In the genomic region with DNA sequence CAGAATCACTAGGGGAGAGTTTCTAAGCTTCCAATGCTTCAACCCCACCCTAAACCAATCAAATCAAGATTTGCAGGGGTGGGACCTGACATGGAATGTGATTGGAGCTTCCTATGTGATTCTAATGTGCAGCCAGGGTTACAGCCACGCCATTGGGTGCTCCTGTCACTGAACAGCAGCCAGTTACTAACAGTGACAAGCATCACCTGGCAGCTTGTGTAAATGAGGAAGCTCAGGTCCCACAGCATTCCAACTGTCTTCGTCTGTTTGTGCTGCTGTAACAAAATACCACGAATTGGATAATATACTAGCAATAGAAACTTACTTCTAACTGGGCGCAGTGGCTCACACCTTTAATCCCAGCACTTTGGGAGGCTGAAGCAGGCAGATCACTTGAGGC, we compare ENCODE assay signal across 2 cellular contexts.
TF ChIP-seq lines count a peak whose summit lies in the region.

No MANE protein-coding gene starts in this region.

TF ChIP-seq in HepG2, 621 proteins besides CTCF, POLR2A, EP300 and RAD21:
- TF ChIP-seq ZFP90 (CRISPR knock-in tag; IDR thresholded peaks at IDR 0.05; ENCODE audit: borderline replicate concordance): no peak
- no peak for TF ChIP-seq SAP130 (CRISPR knock-in tag; IDR thresholded peaks at IDR 0.05; ENCODE audit: low read depth)
- TF ChIP-seq U2AF2 (IDR thresholded peaks at IDR 0.05; ENCODE audit: low read depth, low read length): no peak
- TF ChIP-seq SALL2 (CRISPR knock-in tag; IDR thresholded peaks at IDR 0.05): no peak
- peak; percentile 91 for TF ChIP-seq ZNF12 (CRISPR knock-in tag; IDR thresholded peaks at IDR 0.05)
- no peak for TF ChIP-seq AHR (CRISPR knock-in tag; IDR thresholded peaks at IDR 0.05)
- no peak for TF ChIP-seq ZNF850 (CRISPR knock-in tag; conservative IDR thresholded peaks at IDR 0.05)
- no peak for TF ChIP-seq GLI4 (CRISPR knock-in tag; IDR thresholded peaks at IDR 0.05; ENCODE audit: borderline replicate concordance)
- TF ChIP-seq RBAK (CRISPR knock-in tag; IDR thresholded peaks at IDR 0.05): peak; percentile 82; the same call in 1 of the 2 replicates
- no peak for TF ChIP-seq ZNF446 (CRISPR knock-in tag; IDR thresholded peaks at IDR 0.05)

TF ChIP-seq in WTC11, 78 proteins besides CTCF, POLR2A, EP300 and RAD21 (continued from another document):
- TF ChIP-seq, protein P1, sequence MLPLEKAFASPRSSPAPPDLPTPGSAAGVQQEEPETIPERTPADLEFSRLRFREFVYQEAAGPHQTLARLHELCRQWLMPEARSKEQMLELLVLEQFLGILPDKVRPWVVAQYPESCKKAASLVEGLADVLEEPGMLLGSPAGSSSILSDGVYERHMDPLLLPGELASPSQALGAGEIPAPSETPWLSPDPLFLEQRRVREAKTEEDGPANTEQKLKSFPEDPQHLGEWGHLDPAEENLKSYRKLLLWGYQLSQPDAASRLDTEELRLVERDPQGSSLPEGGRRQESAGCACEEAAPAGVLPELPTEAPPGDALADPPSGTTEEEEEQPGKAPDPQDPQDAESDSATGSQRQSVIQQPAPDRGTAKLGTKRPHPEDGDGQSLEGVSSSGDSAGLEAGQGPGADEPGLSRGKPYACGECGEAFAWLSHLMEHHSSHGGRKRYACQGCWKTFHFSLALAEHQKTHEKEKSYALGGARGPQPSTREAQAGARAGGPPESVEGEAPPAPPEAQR (CRISPR knock-in tag; IDR thresholded peaks at IDR 0.05): no peak
- TF ChIP-seq ZNF232 (CRISPR knock-in tag; IDR thresholded peaks at IDR 0.05) (no peak), USF2 (CRISPR knock-in tag; IDR thresholded peaks at IDR 0.05) (no peak), ZNF263 (CRISPR knock-in tag; IDR thresholded peaks at IDR 0.05; ENCODE audit: low read depth) (no peak), E2F4 (CRISPR knock-in tag; IDR thresholded peaks at IDR 0.05; ENCODE audit: borderline replicate concordance, low read depth) (no peak), RORB (CRISPR knock-in tag; IDR thresholded peaks at IDR 0.05) (no peak), ZNF396 (CRISPR knock-in tag; IDR thresholded peaks at IDR 0.05; ENCODE audit: borderline replicate concordance) (no peak), NFE2L1 (CRISPR knock-in tag; IDR thresholded peaks at IDR 0.05) (no peak), SMAD3 (CRISPR knock-in tag; IDR thresholded peaks at IDR 0.05; ENCODE audit: borderline replicate concordance) (no peak), TP53 (CRISPR knock-in tag; IDR thresholded peaks at IDR 0.05) (no peak)
- TF ChIP-seq, protein P2, sequence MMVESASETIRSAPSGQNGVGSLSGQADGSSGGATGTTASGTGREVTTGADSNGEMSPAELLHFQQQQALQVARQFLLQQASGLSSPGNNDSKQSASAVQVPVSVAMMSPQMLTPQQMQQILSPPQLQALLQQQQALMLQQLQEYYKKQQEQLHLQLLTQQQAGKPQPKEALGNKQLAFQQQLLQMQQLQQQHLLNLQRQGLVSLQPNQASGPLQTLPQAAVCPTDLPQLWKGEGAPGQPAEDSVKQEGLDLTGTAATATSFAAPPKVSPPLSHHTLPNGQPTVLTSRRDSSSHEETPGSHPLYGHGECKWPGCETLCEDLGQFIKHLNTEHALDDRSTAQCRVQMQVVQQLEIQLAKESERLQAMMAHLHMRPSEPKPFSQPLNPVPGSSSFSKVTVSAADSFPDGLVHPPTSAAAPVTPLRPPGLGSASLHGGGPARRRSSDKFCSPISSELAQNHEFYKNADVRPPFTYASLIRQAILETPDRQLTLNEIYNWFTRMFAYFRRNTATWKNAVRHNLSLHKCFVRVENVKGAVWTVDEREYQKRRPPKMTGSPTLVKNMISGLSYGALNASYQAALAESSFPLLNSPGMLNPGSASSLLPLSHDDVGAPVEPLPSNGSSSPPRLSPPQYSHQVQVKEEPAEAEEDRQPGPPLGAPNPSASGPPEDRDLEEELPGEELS (CRISPR knock-in tag; IDR thresholded peaks at IDR 0.05): no peak
